Comparison of ENCODE assay signal across 8 cellular contexts in the genomic region with DNA sequence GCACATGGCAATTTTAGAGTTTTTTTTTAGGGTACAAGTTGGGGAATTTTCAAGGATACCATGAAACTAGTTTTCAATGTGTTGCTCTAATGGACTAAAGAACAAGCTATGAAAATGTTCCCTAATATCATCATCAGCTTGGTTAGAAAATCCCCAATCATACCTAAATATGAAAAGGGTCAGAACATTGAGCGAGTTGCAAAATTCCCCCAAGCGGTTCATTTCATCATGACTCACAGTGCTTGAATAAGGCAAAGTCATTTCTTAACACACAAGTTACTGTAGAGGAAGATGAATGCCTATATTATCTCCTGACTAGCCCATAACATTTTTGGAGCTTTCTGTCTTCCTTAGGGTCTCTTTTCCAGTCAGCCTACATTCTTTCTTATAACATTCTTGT.
DNase-seq lines count a peak whose midpoint lies in the region; ATAC-seq lines count a peak whose summit lies in the region.

No MANE protein-coding gene starts in this region.

- no peak overlapping the region for H3K4me3 ChIP-seq in BLaER1 treated with 17β-estradiol and CSF1 and Interleukin-3, amounts not matched to agents 10 nM and 100 nM

- H3K36me3 Mint-ChIP-seq in natural killer cell treated with Interleukin-12 subunit alpha and Interleukin-12 subunit beta and Interleukin-15 and Interleukin-18, amount 100 ng/mL, for 72 hours, result peaks cover 32% of the 10 kb centered on the region

- H3K27me3 ChIP-seq in BLaER1 treated with 17β-estradiol and CSF1 and Interleukin-3, amounts not matched to agents 10 nM and 100 nM, result no peaks in the 10 kb centered on the region

- peaks cover 4% of the 10 kb centered on the region for H3K9me3 Mint-ChIP-seq in natural killer cell treated with Interleukin-12 subunit alpha and Interleukin-12 subunit beta and Interleukin-15 and Interleukin-18, amount 100 ng/mL, for 72 hours

- ATAC-seq in GM19395 (IDR thresholded peaks at IDR 0.05; ENCODE audit: unreplicated experiment) (peak; percentile 77), HG03432 (IDR thresholded peaks at IDR 0.05; ENCODE audit: unreplicated experiment) (peak; percentile 85)
- ATAC-seq in natural killer cell treated with Interleukin-12 subunit alpha and Interleukin-12 subunit beta and Interleukin-15 and Interleukin-18, amount 100 ng/mL, for 72 hours, result peak; percentile 87 to 91

- H3K27ac Mint-ChIP-seq in natural killer cell treated with Interleukin-12 subunit alpha and Interleukin-12 subunit beta and Interleukin-15 and Interleukin-18, amount 100 ng/mL, for 72 hours, result peak overlapping the region; percentile 93 to 98

- peaks cover 0 to 74% (median 7%) of the 10 kb centered on the region in 10 experiments; a peak in 9 of 20 replicates for H3K4me1 ChIP-seq in BLaER1 treated with 17β-estradiol and CSF1 and Interleukin-3, amounts not matched to agents 10 nM and 100 nM

- H3K27me3 Mint-ChIP-seq in natural killer cell treated with Interleukin-12 subunit alpha and Interleukin-12 subunit beta and Interleukin-15 and Interleukin-18, amount 100 ng/mL, for 72 hours, result no peaks in the 10 kb centered on the region

- DNase-seq in activated T-cell treated with anti-CD3 and anti-CD28 coated beads for 48 hours (ENCODE audit: low read depth) (peak; percentile 5), COR-L47 (lab: John Stamatoyannopoulos, UW) (no peak), HK-2 (ENCODE audit: unreplicated experiment) (no peak), NCI-H524 (lab: John Stamatoyannopoulos, UW) (no peak)
- DNase-seq in natural killer cell treated with Interleukin-12 subunit alpha and Interleukin-12 subunit beta and Interleukin-15 and Interleukin-18, amount 100 ng/mL, for 72 hours (ENCODE audit: low spot score), result peak; percentile 78

- peak overlapping the region in 6 of 11 experiments; percentile 8 to 74 (median 66); a peak in 10 of 22 replicates for H3K27ac ChIP-seq in BLaER1 treated with 17β-estradiol and CSF1 and Interleukin-3, amounts not matched to agents 10 nM and 100 nM

- H3K9me3 ChIP-seq in BLaER1 treated with 17β-estradiol and CSF1 and Interleukin-3, amounts not matched to agents 10 nM and 100 nM (replicated peaks in 1 of 11), result no peaks in the 10 kb centered on the region

- H4K20me1 ChIP-seq in BLaER1 treated with 17β-estradiol and CSF1 and Interleukin-3, amounts not matched to agents 10 nM and 100 nM, result peaks cover 0 to 18% (median 0%) of the 10 kb centered on the region in 11 experiments; a peak in 5 of 22 replicates

- H3K4me3 Mint-ChIP-seq in natural killer cell treated with Interleukin-12 subunit alpha and Interleukin-12 subunit beta and Interleukin-15 and Interleukin-18, amount 100 ng/mL, for 72 hours, result peak overlapping the region; percentile 82

- H3K4me2 ChIP-seq in BLaER1 treated with 17β-estradiol and CSF1 and Interleukin-3, amounts not matched to agents 10 nM and 100 nM, result peak overlapping the region in 4 of 11 experiments; percentile 32 to 81 (median 62); a peak in 6 of 22 replicates

- peak overlapping the region in 1 of 11 experiments; percentile 43; a peak in 1 of 22 replicates for H3K9ac ChIP-seq in BLaER1 treated with 17β-estradiol and CSF1 and Interleukin-3, amounts not matched to agents 10 nM and 100 nM

- peaks cover 44 to 100% (median 65%) of the 10 kb centered on the region in 11 experiments for H3K36me3 ChIP-seq in BLaER1 treated with 17β-estradiol and CSF1 and Interleukin-3, amounts not matched to agents 10 nM and 100 nM

- peaks cover 48 to 63% of the 10 kb centered on the region in 2 donors for H3K4me1 Mint-ChIP-seq in natural killer cell treated with Interleukin-12 subunit alpha and Interleukin-12 subunit beta and Interleukin-15 and Interleukin-18, amount 100 ng/mL, for 72 hours (ENCODE audit: low read depth in 2 of 2)

Comparison
In these comparisons a context has a peak if more than half of its experiments do, and no peak if none do; other contexts are left out.
1. DNase-seq: peak in activated T-cell treated with anti-CD3 and anti-CD28 coated beads for 48 hours (single experiment) and natural killer cell treated with Interleukin-12 subunit alpha and Interleukin-12 subunit beta and Interleukin-15 and Interleukin-18, amount 100 ng/mL, for 72 hours (single experiment); none in COR-L47 (single experiment), HK-2 (single experiment) and NCI-H524 (0 of 2).
2. Peak in every context shown above with its lines, with median percentiles within 50 percentile points of each other: ATAC-seq.